Comparison of ENCODE assay signal across 20 cellular contexts in genomic region chr3:192831801-192832347, GRCh38.
A peak's percentile ranks its signal among the peaks of the same experiment; 100 is the strongest.
DNase-seq lines count a peak whose midpoint lies in the region; ATAC-seq and TF ChIP-seq lines count a peak whose summit lies in the region.
"Had no signal": no experiment of that assay in that cellular context is flagged by ENCODE, and none has a peak within 500 bp of the region (broad histone marks: within the 10 kb centered on the region; RNA-seq: fewer than 3 reads in every experiment).

No MANE protein-coding gene starts in this region.

- peak overlapping the region; percentile 39; the same call in 1 of the 2 replicates for H4K91ac ChIP-seq in IMR-90 (ENCODE audit: insufficient read depth, low read depth, low read length)

- H3K27me3 ChIP-seq in IMR-90 (ENCODE audit: control insufficient read depth, insufficient read depth, low read length): no peaks in the 10 kb centered on the region
- H3K27me3 ChIP-seq: hepatocyte, upper lobe of left lung had no signal

- no peak overlapping the region; the same call in 1 of the 2 replicates for H4K5ac ChIP-seq in IMR-90 (ENCODE audit: low read depth, low read length)

- H2AFZ ChIP-seq in IMR-90 (replicated peaks; ENCODE audit: low read length, poor library complexity): no peak overlapping the region
- H2AFZ ChIP-seq: hepatocyte had no signal

- no peak for ATAC-seq in IMR-90 (ENCODE audit: low read depth)
- ATAC-seq: activated CD8-positive, alpha-beta T cell treated with anti-CD3 and anti-CD28 coated beads, Interleukin-2, amount 10 ng/mL, durations not matched to agents 7 days and 5 days; HepG2; WTC11 had no signal

- H3K56ac ChIP-seq in IMR-90 (ENCODE audit: extremely low read depth, insufficient read depth, low read length): no peak overlapping the region

- peak overlapping the region; percentile 34; the same call in 1 of the 2 replicates for H3K23ac ChIP-seq in IMR-90 (ENCODE audit: low read depth, low read length)

- DNase-seq in ELR (ENCODE audit: low read depth) (peak; percentile 53), IMR-90 (no peak), mesothelial cell of epicardium (ENCODE audit: low spot score in 2 of 2, unreplicated experiment in 2 of 2) (no peak), activated gamma-delta T cell treated with Interleukin-2 at 50 U/mL for 16 hours (no peak), NCI-H1694 (lab: John Stamatoyannopoulos, UW) (no peak), COLO829 (ENCODE audit: low spot score) (no peak)
- no peak for DNase-seq in activated T-helper 1 cell treated with anti-CD3 and anti-CD28 coated beads, Interleukin-12 subunit alpha, Interleukin-12 subunit beta, Interleukin-2, Interleukin-4 antibody, amounts not matched to agents 30 ng/mL and 10 ng/mL and 1 ng/mL, durations not matched to agents 14 hours and 24 hours and 36 hours (ENCODE audit: low spot score)
- DNase-seq in stimulated activated naive CD4-positive, alpha-beta T cell treated with Interleukin-2 at 50 U/mL for 16 hours (lab: John Stamatoyannopoulos, UW): no peak
- DNase-seq: activated CD8-positive, alpha-beta T cell treated with anti-CD3 and anti-CD28 coated beads, Interleukin-2, amount 10 ng/mL, durations not matched to agents 7 days and 5 days; activated naive CD8-positive, alpha-beta T cell treated with anti-CD3 and anti-CD28 coated beads, Interleukin-2, amount 10 ng/mL, durations not matched to agents 7 days and 5 days; NCI-H1417 treated with DMSO at 0.1 percent for 48 hours; NCI-H2171 treated with DMSO at 0.1 percent for 48 hours; NCI-H526; stimulated activated CD4-positive, alpha-beta T cell treated with anti-CD3 and anti-CD28 coated beads, Interleukin-4, amount 100 ng/mL, for 1 hour; upper lobe of left lung had no signal

- no peak for TF ChIP-seq RAD21 in IMR-90 (IDR thresholded peaks at IDR 0.05; ENCODE audit: low read length)

- no peak overlapping the region for H4K8ac ChIP-seq in IMR-90 (ENCODE audit: low read depth in 2 of 2, low read length in 2 of 2)

- POLR2A ChIA-PET in IMR-90 (lab: Charles Lee; ENCODE audit: unreplicated experiment): no interaction called here

- peaks cover 27% of the 10 kb centered on the region for H3K9me1 ChIP-seq in IMR-90 (ENCODE audit: insufficient read depth, low read length)

- no CpG with 5 or more reads among the region's 1 CpG for WGBS in IMR-90 (ENCODE audit: extremely low coverage in 2 of 2, insufficient read length in 1 of 2), 2 experiments

- peaks cover 72% of the 10 kb centered on the region for H3K4me1 Mint-ChIP-seq in activated T-helper 1 cell treated with anti-CD3 and anti-CD28 coated beads, Interleukin-12 subunit alpha, Interleukin-12 subunit beta, Interleukin-2, Interleukin-4 antibody, amounts not matched to agents 30 ng/mL and 10 ng/mL and 1 ng/mL, durations not matched to agents 14 hours and 24 hours and 36 hours (ENCODE audit: low read depth)
- H3K4me1 Mint-ChIP-seq in mesothelial cell of epicardium: peaks cover 43% of the 10 kb centered on the region

- intact Hi-C loops in IMR-90 (cut with micrococcal nuclease): loop anchor here (1.0 to 2.0 kb wide), 3 partner anchors 15 to 85 kb away; partner anchors contain the start of gene MB21D2
- intact Hi-C loops in activated T-helper 1 cell treated with anti-CD3 and anti-CD28 coated beads, Interleukin-12 subunit alpha, Interleukin-12 subunit beta, Interleukin-2, Interleukin-4 antibody, amounts not matched to agents 30 ng/mL and 10 ng/mL and 1 ng/mL, durations not matched to agents 14 hours and 24 hours and 36 hours (cut with micrococcal nuclease): loop anchor here (1.0 kb wide), 8 partner anchors 13 to 126 kb away; partner anchors contain the start of gene MB21D2

- no peak overlapping the region for H3K4me2 ChIP-seq in IMR-90 (ENCODE audit: low read depth, low read length)
- H3K4me2 ChIP-seq: hepatocyte had no signal

- CTCF ChIA-PET in IMR-90 (lab: Yijun Ruan, JAX): no interaction called here

- H3K36me3 ChIP-seq in IMR-90 (ENCODE audit: control insufficient read depth, insufficient read depth, low read length): no peaks in the 10 kb centered on the region
- H3K36me3 ChIP-seq: upper lobe of left lung had no signal

- TF ChIP-seq CTCF in IMR-90 (conservative IDR thresholded peaks at IDR 0.05; ENCODE audit: low read depth, low read length) (no peak), mesothelial cell of epicardium (IDR thresholded peaks at IDR 0.05; ENCODE audit: unreplicated experiment) (no peak)

- BruUV-seq in IMR-90 (replicated peaks; lab: Mats Ljungman, UMichigan): no TSS peak

- no peak overlapping the region for H3K4me3 ChIP-seq in IMR-90 (ENCODE audit: insufficient read depth, low read depth, low read length)
- H3K4me3 ChIP-seq: hepatocyte, upper lobe of left lung had no signal

- H3K9ac ChIP-seq in IMR-90 (ENCODE audit: low read depth, low read length): no peak overlapping the region

- in situ Hi-C loops in IMR-90 (cut with MboI; ENCODE audit: low sequenced_read_pairs): no loop called here

- H2AK5ac ChIP-seq in IMR-90 (ENCODE audit: low read depth, low read length): peak overlapping the region; percentile 58; the same call in 1 of the 2 replicates

- no peak overlapping the region for H2AK9ac ChIP-seq in IMR-90 (replicated peaks; ENCODE audit: low read depth, low read length, poor library complexity)

- H3K14ac ChIP-seq in IMR-90 (replicated peaks; ENCODE audit: low read depth, low read length): no peak overlapping the region

- peaks cover 25% of the 10 kb centered on the region for H4K20me1 ChIP-seq in IMR-90 (ENCODE audit: insufficient read depth, low read length)

- peak overlapping the region; percentile 75; the same call in 1 of the 2 replicates for H3K18ac ChIP-seq in IMR-90 (ENCODE audit: low read depth, low read length)

- peaks cover 25 to 66% of the 10 kb centered on the region in 2 experiments for H3K79me1 ChIP-seq in IMR-90 (ENCODE audit: low read depth in 1 of 2, low read length in 2 of 2)

- H3K4me1 ChIP-seq in IMR-90 (ENCODE audit: control insufficient read depth, insufficient read depth, low read length): peaks cover 30% of the 10 kb centered on the region

- peak overlapping the region; percentile 32 for H2BK120ac ChIP-seq in IMR-90 (ENCODE audit: low read depth, low read length)

- H3K36me3 Mint-ChIP-seq in activated T-helper 1 cell treated with anti-CD3 and anti-CD28 coated beads, Interleukin-12 subunit alpha, Interleukin-12 subunit beta, Interleukin-2, Interleukin-4 antibody, amounts not matched to agents 30 ng/mL and 10 ng/mL and 1 ng/mL, durations not matched to agents 14 hours and 24 hours and 36 hours (ENCODE audit: low read depth): peaks cover 34% of the 10 kb centered on the region
- peaks cover 2% of the 10 kb centered on the region for H3K36me3 Mint-ChIP-seq in mesothelial cell of epicardium

- no peak for TF ChIP-seq POLR2A in IMR-90 (IDR thresholded peaks at IDR 0.05; ENCODE audit: low read depth, low read length)

- H3K27ac ChIP-seq in IMR-90 (ENCODE audit: insufficient read depth, low read length): no peak overlapping the region
- H3K27ac ChIP-seq: upper lobe of left lung had no signal

- H2BK15ac ChIP-seq in IMR-90 (ENCODE audit: low read depth, low read length): peak overlapping the region; percentile 36; the same call in 1 of the 3 replicates

- H2BK5ac ChIP-seq in IMR-90 (ENCODE audit: low read depth, low read length, poor library complexity, severe bottlenecking): peak overlapping the region; percentile 50

- H3K9me3 Mint-ChIP-seq in activated T-helper 1 cell treated with anti-CD3 and anti-CD28 coated beads, Interleukin-12 subunit alpha, Interleukin-12 subunit beta, Interleukin-2, Interleukin-4 antibody, amounts not matched to agents 30 ng/mL and 10 ng/mL and 1 ng/mL, durations not matched to agents 14 hours and 24 hours and 36 hours: no peaks in the 10 kb centered on the region
- no peaks in the 10 kb centered on the region for H3K9me3 Mint-ChIP-seq in mesothelial cell of epicardium
- H3K9me3 Mint-ChIP-seq: activated naive CD8-positive, alpha-beta T cell treated with anti-CD3 and anti-CD28 coated beads, Interleukin-2, amount 10 ng/mL, durations not matched to agents 7 days and 5 days; dendritic cell treated with granulocyte-macrophage colony-stimulating factor and Interleukin-4, amounts not matched to agents 40 ng/mL and 50 ng/mL, for 4 days had no signal

- peak overlapping the region; percentile 88 for H3K27ac Mint-ChIP-seq in activated T-helper 1 cell treated with anti-CD3 and anti-CD28 coated beads, Interleukin-12 subunit alpha, Interleukin-12 subunit beta, Interleukin-2, Interleukin-4 antibody, amounts not matched to agents 30 ng/mL and 10 ng/mL and 1 ng/mL, durations not matched to agents 14 hours and 24 hours and 36 hours
- H3K27ac Mint-ChIP-seq in mesothelial cell of epicardium: peak overlapping the region; percentile 33
- H3K27ac Mint-ChIP-seq: activated CD8-positive, alpha-beta T cell treated with anti-CD3 and anti-CD28 coated beads, Interleukin-2, amount 10 ng/mL, durations not matched to agents 7 days and 5 days; activated naive CD8-positive, alpha-beta T cell treated with anti-CD3 and anti-CD28 coated beads, Interleukin-2, amount 10 ng/mL, durations not matched to agents 7 days and 5 days; dendritic cell treated with granulocyte-macrophage colony-stimulating factor and Interleukin-4, amounts not matched to agents 40 ng/mL and 50 ng/mL, for 4 days; WTC11 had no signal

- dilution Hi-C loops in IMR-90 (cut with HindIII; ENCODE audit: low sequenced_read_pairs, unreplicated experiment): no loop called here

- no peaks in the 10 kb centered on the region for H3K9me3 ChIP-seq in IMR-90 (ENCODE audit: control insufficient read depth, insufficient read depth, low read length)
- H3K9me3 ChIP-seq: upper lobe of left lung had no signal

- no peak overlapping the region for H3K4me3 Mint-ChIP-seq in activated T-helper 1 cell treated with anti-CD3 and anti-CD28 coated beads, Interleukin-12 subunit alpha, Interleukin-12 subunit beta, Interleukin-2, Interleukin-4 antibody, amounts not matched to agents 30 ng/mL and 10 ng/mL and 1 ng/mL, durations not matched to agents 14 hours and 24 hours and 36 hours
- H3K4me3 Mint-ChIP-seq in mesothelial cell of epicardium: no peak overlapping the region
- H3K4me3 Mint-ChIP-seq: activated CD8-positive, alpha-beta T cell treated with anti-CD3 and anti-CD28 coated beads, Interleukin-2, amount 10 ng/mL, durations not matched to agents 7 days and 5 days; activated naive CD8-positive, alpha-beta T cell treated with anti-CD3 and anti-CD28 coated beads, Interleukin-2, amount 10 ng/mL, durations not matched to agents 7 days and 5 days; dendritic cell treated with granulocyte-macrophage colony-stimulating factor and Interleukin-4, amounts not matched to agents 40 ng/mL and 50 ng/mL, for 4 days; WTC11 had no signal

- no peaks in the 10 kb centered on the region for H3K27me3 Mint-ChIP-seq in activated T-helper 1 cell treated with anti-CD3 and anti-CD28 coated beads, Interleukin-12 subunit alpha, Interleukin-12 subunit beta, Interleukin-2, Interleukin-4 antibody, amounts not matched to agents 30 ng/mL and 10 ng/mL and 1 ng/mL, durations not matched to agents 14 hours and 24 hours and 36 hours (ENCODE audit: insufficient read depth)
- no peaks in the 10 kb centered on the region for H3K27me3 Mint-ChIP-seq in mesothelial cell of epicardium (ENCODE audit: low read depth)
- H3K27me3 Mint-ChIP-seq: activated naive CD8-positive, alpha-beta T cell treated with anti-CD3 and anti-CD28 coated beads, Interleukin-2, amount 10 ng/mL, durations not matched to agents 7 days and 5 days; dendritic cell treated with granulocyte-macrophage colony-stimulating factor and Interleukin-4, amounts not matched to agents 40 ng/mL and 50 ng/mL, for 4 days; stimulated activated naive CD8-positive, alpha-beta T cell treated with anti-CD3 and anti-CD28 coated beads, Interleukin-15, amount 100 ng/mL, for 72 hours had no signal

- H2BK20ac ChIP-seq in IMR-90 (ENCODE audit: low read depth, low read length): peak overlapping the region; percentile 59

- H3K4ac ChIP-seq in IMR-90 (ENCODE audit: low read depth, low read length): 0 out of 2 replicates have a peak overlapping the region, but pooled peaks have one; percentile 30
